ENCODE assay signal across 9 cellular contexts in the genomic region with DNA sequence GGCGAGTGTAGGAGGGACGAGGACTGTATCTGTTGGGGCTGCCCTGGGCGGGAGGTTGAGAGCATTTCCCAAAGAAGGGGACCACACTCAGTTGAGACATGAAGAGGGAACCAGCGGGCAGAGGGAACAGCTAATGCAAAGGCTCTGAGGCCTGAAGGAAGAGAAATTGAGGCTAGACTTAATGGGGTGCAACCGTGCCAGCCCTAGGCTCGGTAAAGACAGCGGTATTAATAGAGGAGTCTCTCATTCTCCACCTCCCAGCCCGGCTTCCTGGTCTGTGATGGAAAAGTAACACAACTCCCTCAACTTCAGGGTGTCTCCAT. TPM values are rescaled to one million over a fixed set of nuclear protein-coding genes. Genes with fewer than 3 reads are reported as not detected.
DNase-seq lines count a peak whose midpoint lies in the region; ATAC-seq and TF ChIP-seq lines count a peak whose summit lies in the region.
"Had no signal": no experiment of that assay in that cellular context is flagged by ENCODE, and none has a peak within 500 bp of the region (broad histone marks: within the 10 kb centered on the region; RNA-seq: fewer than 3 reads in every experiment).

No MANE protein-coding gene starts in this region.

- peak overlapping the region; percentile 32 for H3K27ac Mint-ChIP-seq in chondrocyte (ENCODE audit: unreplicated experiment)
- H3K27ac Mint-ChIP-seq in nephron = no peak overlapping the region

- CTCF ChIA-PET in BJ (lab: Yijun Ruan, JAX) = interaction anchor here (0.6 to 1.0 kb wide), 2 partner anchors 14 to 18 kb away, joined by 4 to 5 read pairs; no protein-coding TSS in a partner anchor

- H3K9me3 Mint-ChIP-seq in chondrocyte (ENCODE audit: low read depth) (no peaks in the 10 kb centered on the region), nephron (no peaks in the 10 kb centered on the region)

- H2AFZ ChIP-seq in KMS-11 (ENCODE audit: low read depth) = peak overlapping the region; percentile 75; the same call in 1 of the 2 replicates

- H3K36me3 ChIP-seq in BJ (ENCODE audit: control insufficient read depth, insufficient read depth, low read length) (peaks cover 16% of the 10 kb centered on the region), KMS-11 (ENCODE audit: insufficient read depth) (no peaks in the 10 kb centered on the region)

- peaks cover 12% of the 10 kb centered on the region for H3K4me1 ChIP-seq in KMS-11 (ENCODE audit: low read depth, poor library complexity, severe bottlenecking)

- H3K79me2 ChIP-seq in KMS-11 (ENCODE audit: insufficient read depth, low read depth) = no peaks in the 10 kb centered on the region; the same call in 1 of the 2 replicates

- H3K27ac ChIP-seq in KMS-11 = no peak overlapping the region

- H3K27me3 Mint-ChIP-seq in chondrocyte (ENCODE audit: low read depth) (no peaks in the 10 kb centered on the region), nephron (ENCODE audit: low read depth) (no peaks in the 10 kb centered on the region)

- H3K4me3 Mint-ChIP-seq in chondrocyte (ENCODE audit: unreplicated experiment) = peak overlapping the region; percentile 79
- H3K4me3 Mint-ChIP-seq in nephron = peak overlapping the region; percentile 86 to 89 (median 86)

- ATAC-seq in HG03159 (IDR thresholded peaks at IDR 0.05; ENCODE audit: unreplicated experiment) = no peak

- DNase-seq in BJ (ENCODE audit: low read depth) (no peak), chondrocyte (ENCODE audit: low spot score) (no peak), kidney tubule cell (ENCODE audit: low spot score) (no peak), OCI-M2 (lab: John Stamatoyannopoulos, UW; ENCODE audit: unreplicated experiment) (no peak), globus pallidus (ENCODE audit: low spot score) (no peak)

- no peaks in the 10 kb centered on the region for H4K20me1 ChIP-seq in KMS-11 (ENCODE audit: insufficient read depth)

- H3K4me3 ChIP-seq in BJ (ENCODE audit: low read depth, low read length) (peak overlapping the region; percentile 87), KMS-11 (IDR thresholded peaks at IDR 0.05; ENCODE audit: insufficient read depth, low read depth, low read length) (no peak overlapping the region)

- POLR2A ChIA-PET in BJ (lab: Charles Lee) = no interaction called here

- H3K4me1 Mint-ChIP-seq in chondrocyte (ENCODE audit: low read depth) = peaks cover 24% of the 10 kb centered on the region
- H3K4me1 Mint-ChIP-seq in nephron = peaks cover 14% of the 10 kb centered on the region

- H3K4me2 ChIP-seq in KMS-11 = peak overlapping the region; percentile 95

- no peak overlapping the region; the same call in 1 of the 2 replicates for H3K9ac ChIP-seq in KMS-11

- no peaks in the 10 kb centered on the region for H3K27me3 ChIP-seq in BJ (ENCODE audit: control insufficient read depth, insufficient read depth, low read length)
- no peaks in the 10 kb centered on the region; the same call in 1 of the 2 replicates for H3K27me3 ChIP-seq in KMS-11 (ENCODE audit: insufficient read depth, low read depth)

- H3K36me3 Mint-ChIP-seq in chondrocyte (ENCODE audit: low read depth) (peaks cover 9% of the 10 kb centered on the region), nephron (ENCODE audit: low read depth) (peaks cover 10% of the 10 kb centered on the region)

- TF ChIP-seq CTCF in BJ (IDR thresholded peaks at IDR 0.05; ENCODE audit: insufficient read depth, low read depth, low read length) (no peak), KMS-11 (conservative IDR thresholded peaks at IDR 0.05; ENCODE audit: low read depth, low read length) (no peak), chondrocyte (IDR thresholded peaks at IDR 0.05) (no peak), nephron (IDR thresholded peaks at IDR 0.05; ENCODE audit: unreplicated experiment in 3 of 3) (no peak)

RNA-seq across cellular contexts. Expression of a gene that starts 1.2 kb away (rescaled TPM):
- polyA plus RNA-seq in BJ (2011; rRNA removed) = 13.3 and 25.0 TPM in 2 replicates
- 12.3 and 15.1 TPM in 2 replicates for polyA minus RNA-seq in BJ (2011; rRNA and poly(A)+ RNA removed)
- 10.9 to 14.2 TPM (median 12.8 TPM) in 3 replicates for total RNA-seq in chondrocyte

RNA-seq across cellular contexts. Expression of a gene that starts 9.7 kb away (rescaled TPM):
- polyA plus RNA-seq in BJ (2011; rRNA removed) = 1.4 and 2.0 TPM in 2 replicates
- 4.4 and 7.0 TPM in 2 replicates for polyA minus RNA-seq in BJ (2011; rRNA and poly(A)+ RNA removed)
- 3.4 to 6.1 TPM (median 3.8 TPM) in 3 replicates for total RNA-seq in chondrocyte

RNA-seq across cellular contexts. Expression of a gene that starts 20.6 kb away (rescaled TPM):
- 11.1 and 14.5 TPM in 2 replicates for polyA plus RNA-seq in BJ (2011; rRNA removed)
- polyA minus RNA-seq in BJ (2011; rRNA and poly(A)+ RNA removed) = 1.6 and 4.0 TPM in 2 replicates
- 0.33 to 2.1 TPM (median 1.7 TPM) in 3 replicates for total RNA-seq in chondrocyte

RNA-seq across cellular contexts. Expression of a gene that starts 32.1 kb away (rescaled TPM):
- 0.06 and 0.12 TPM in 2 replicates for polyA plus RNA-seq in BJ (2011; rRNA removed)
- polyA minus RNA-seq in BJ (2011; rRNA and poly(A)+ RNA removed) = not detected in 2 replicates
- total RNA-seq in chondrocyte = 2.9 to 3.4 TPM in 2 of 3 replicates, not detected in the other
- total RNA-seq: mononuclear cell had no signal

RNA-seq across cellular contexts. Expression of a gene that starts 41.2 kb away (rescaled TPM):
- polyA plus RNA-seq in BJ (2011; rRNA removed) = 9.4 and 17.4 TPM in 2 replicates
- 12.3 and 15.0 TPM in 2 replicates for polyA minus RNA-seq in BJ (2011; rRNA and poly(A)+ RNA removed)
- total RNA-seq in chondrocyte = 67.6 to 96.3 TPM (median 73.1 TPM) in 3 replicates
